ENCODE assay signal across 25 cellular contexts in the genomic region with DNA sequence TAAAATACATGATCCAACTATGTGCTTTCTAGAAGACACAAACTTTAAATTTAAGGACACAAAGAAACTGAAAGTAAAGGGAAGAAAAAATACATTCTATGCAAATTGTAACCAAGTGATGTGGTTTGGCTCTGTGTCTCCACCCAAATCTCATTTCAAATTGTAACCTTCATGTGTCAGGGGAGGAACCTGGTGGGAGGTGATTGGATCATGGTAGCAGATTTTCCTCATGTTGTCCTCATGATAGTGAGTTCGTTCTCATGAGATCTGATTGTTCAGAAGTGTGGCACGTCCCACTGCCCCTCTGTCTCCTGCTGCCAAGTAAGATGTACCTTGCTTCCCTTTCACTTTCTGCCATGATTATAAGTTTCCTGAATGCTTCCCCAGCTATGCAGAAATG. TPM values are rescaled to one million over a fixed set of nuclear protein-coding genes. Genes with fewer than 3 reads are reported as not detected.
A peak's percentile ranks its signal among the peaks of the same experiment; 100 is the strongest.
DNase-seq lines count a peak whose midpoint lies in the region; ATAC-seq, FAIRE-seq and TF ChIP-seq lines count a peak whose summit lies in the region.
"Had no signal": no experiment of that assay in that cellular context is flagged by ENCODE, and none has a peak within 500 bp of the region (broad histone marks: within the 10 kb centered on the region; RNA-seq: fewer than 3 reads in every experiment).

No MANE protein-coding gene starts in this region.

- no peak for TF ChIP-seq CTCF in activated CD8-positive, alpha-beta T cell treated with anti-CD3 and anti-CD28 coated beads for 36 hours (IDR thresholded peaks at IDR 0.05)
- no peak for TF ChIP-seq CTCF in natural killer cell (IDR thresholded peaks at IDR 0.05)

- H3K27ac Mint-ChIP-seq in activated naive CD4-positive, alpha-beta T cell treated with anti-CD3 and anti-CD28 coated beads, Interleukin-2, amount 10 ng/mL, durations not matched to agents 7 days and 5 days: peak overlapping the region; percentile 81
- H3K27ac Mint-ChIP-seq in activated CD8-positive, alpha-beta T cell treated with anti-CD3 and anti-CD28 coated beads for 36 hours: peak overlapping the region; percentile 12
- peak overlapping the region; percentile 35 to 70 for H3K27ac Mint-ChIP-seq in natural killer cell
- H3K27ac Mint-ChIP-seq: dendritic cell treated with granulocyte-macrophage colony-stimulating factor and Interleukin-4, amounts not matched to agents 40 ng/mL and 50 ng/mL, for 4 days had no signal

- CTCF ChIA-PET in activated naive CD4-positive, alpha-beta T cell treated with anti-CD3 and anti-CD28 coated beads, Interleukin-2, amount 10 ng/mL, durations not matched to agents 7 days and 5 days (lab: Charles Lee): no interaction called here
- CTCF ChIA-PET in activated CD8-positive, alpha-beta T cell treated with anti-CD3 and anti-CD28 coated beads for 36 hours (lab: Charles Lee): no interaction called here

- POLR2A ChIA-PET in activated CD8-positive, alpha-beta T cell treated with anti-CD3 and anti-CD28 coated beads for 36 hours (lab: Charles Lee): no interaction called here

- H3K9me3 ChIP-seq in KOPT-K1 (ENCODE audit: insufficient read depth, low read length, poor library complexity, severe bottlenecking): no peaks in the 10 kb centered on the region
- H3K9me3 ChIP-seq: lower lobe of right lung, sigmoid colon had no signal

- H3K9me3 Mint-ChIP-seq in activated naive CD4-positive, alpha-beta T cell treated with anti-CD3 and anti-CD28 coated beads, Interleukin-2, amount 10 ng/mL, durations not matched to agents 7 days and 5 days: peaks cover 16% of the 10 kb centered on the region
- no peaks in the 10 kb centered on the region for H3K9me3 Mint-ChIP-seq in activated CD8-positive, alpha-beta T cell treated with anti-CD3 and anti-CD28 coated beads for 36 hours
- H3K9me3 Mint-ChIP-seq in natural killer cell: peaks cover 0 to 3% of the 10 kb centered on the region in 2 donors

- FAIRE-seq in GM19239 (lab: Jason Lieb, UNC): no peak
- FAIRE-seq: islet of Langerhans had no signal

- H3K27ac ChIP-seq in KOPT-K1 (ENCODE audit: low read depth, low read length, poor library complexity, severe bottlenecking): peak overlapping the region; percentile 51
- H3K27ac ChIP-seq: GM23248, lower lobe of right lung, parathyroid adenoma, sigmoid colon had no signal

- H3K4me1 Mint-ChIP-seq in activated naive CD4-positive, alpha-beta T cell treated with anti-CD3 and anti-CD28 coated beads, Interleukin-2, amount 10 ng/mL, durations not matched to agents 7 days and 5 days: peaks cover 23% of the 10 kb centered on the region
- H3K4me1 Mint-ChIP-seq in activated CD8-positive, alpha-beta T cell treated with anti-CD3 and anti-CD28 coated beads for 36 hours (ENCODE audit: low read depth): peaks cover 9% of the 10 kb centered on the region
- peaks cover 9 to 21% of the 10 kb centered on the region in 2 donors for H3K4me1 Mint-ChIP-seq in natural killer cell

- H3K4me3 Mint-ChIP-seq in activated naive CD4-positive, alpha-beta T cell treated with anti-CD3 and anti-CD28 coated beads, Interleukin-2, amount 10 ng/mL, durations not matched to agents 7 days and 5 days: peak overlapping the region; percentile 55
- peak overlapping the region; percentile 44 for H3K4me3 Mint-ChIP-seq in activated CD8-positive, alpha-beta T cell treated with anti-CD3 and anti-CD28 coated beads for 36 hours
- H3K4me3 Mint-ChIP-seq in natural killer cell: peak overlapping the region; percentile 78
- H3K4me3 Mint-ChIP-seq: dendritic cell treated with granulocyte-macrophage colony-stimulating factor and Interleukin-4, amounts not matched to agents 40 ng/mL and 50 ng/mL, for 4 days had no signal

- peak; percentile 47 for DNase-seq in activated naive CD4-positive, alpha-beta T cell treated with anti-CD3 and anti-CD28 coated beads, Interleukin-2, amount 10 ng/mL, durations not matched to agents 7 days and 5 days
- DNase-seq in activated naive CD4-positive, alpha-beta T cell treated with Interleukin-2 at 50 U/mL for 16 hours: no peak
- peak; percentile 13 for DNase-seq in activated CD8-positive, alpha-beta T cell treated with anti-CD3 and anti-CD28 coated beads for 36 hours
- DNase-seq in natural killer cell: no peak
- no peak for DNase-seq in GM19239 (ENCODE audit: insufficient read length, low spot score)
- DNase-seq in GM19240 (ENCODE audit: insufficient read length, low spot score): no peak
- no peak for DNase-seq in middle frontal gyrus (ENCODE audit: extremely low spot score, low spot score)
- DNase-seq: activated CD4-positive, CD25-positive, alpha-beta regulatory T cell; activated CD8-positive, alpha-beta memory T cell treated with anti-CD3 and anti-CD28 coated beads, Interleukin-2, amount 50 U/mL, for 48 hours; foreskin fibroblast; GM23248; Kasumi-1; lower lobe of right lung; NCI-H69; SIG-M5; sigmoid colon; T-helper 9 cell; trophoblast cell had no signal

- peak; percentile 42 for ATAC-seq in activated CD8-positive, alpha-beta T cell treated with anti-CD3 and anti-CD28 coated beads for 36 hours
- ATAC-seq in natural killer cell: peak in 1 of 3 donors; percentile 58
- ATAC-seq: lower lobe of right lung had no signal

- peaks cover 6% of the 10 kb centered on the region for H3K36me3 Mint-ChIP-seq in activated naive CD4-positive, alpha-beta T cell treated with anti-CD3 and anti-CD28 coated beads, Interleukin-2, amount 10 ng/mL, durations not matched to agents 7 days and 5 days
- H3K36me3 Mint-ChIP-seq in activated CD8-positive, alpha-beta T cell treated with anti-CD3 and anti-CD28 coated beads for 36 hours (ENCODE audit: low read depth): no peaks in the 10 kb centered on the region
- H3K36me3 Mint-ChIP-seq in natural killer cell: peaks cover 6% of the 10 kb centered on the region

- intact Hi-C loops in activated CD8-positive, alpha-beta T cell treated with anti-CD3 and anti-CD28 coated beads for 36 hours (cut with micrococcal nuclease): no loop called here
- intact Hi-C loops in natural killer cell (cut with micrococcal nuclease): no loop called here

- peaks cover 9% of the 10 kb centered on the region for H3K27me3 Mint-ChIP-seq in activated naive CD4-positive, alpha-beta T cell treated with anti-CD3 and anti-CD28 coated beads, Interleukin-2, amount 10 ng/mL, durations not matched to agents 7 days and 5 days
- H3K27me3 Mint-ChIP-seq in activated CD8-positive, alpha-beta T cell treated with anti-CD3 and anti-CD28 coated beads for 36 hours: peaks cover 2% of the 10 kb centered on the region
- peaks cover 0 to 8% of the 10 kb centered on the region in 2 donors for H3K27me3 Mint-ChIP-seq in natural killer cell (ENCODE audit: low read depth in 2 of 2)

- H3K36me3 ChIP-seq in KOPT-K1 (ENCODE audit: insufficient read depth, low read length): no peaks in the 10 kb centered on the region
- H3K36me3 ChIP-seq: lower lobe of right lung, sigmoid colon had no signal

RNA-seq across cellular contexts. Expression of gene OR1A1, which starts 15.0 kb away (rescaled TPM):
- total RNA-seq in activated CD8-positive, alpha-beta T cell treated with anti-CD3 and anti-CD28 coated beads for 36 hours: not detected
- total RNA-seq in natural killer cell: not detected
- total RNA-seq: bronchial epithelial cell, GM23248, HT-29, lower lobe of right lung, myocyte, sigmoid colon had no signal

RNA-seq across cellular contexts. Expression of gene OR1A2, which starts 25.2 kb away (rescaled TPM):
- total RNA-seq in activated CD8-positive, alpha-beta T cell treated with anti-CD3 and anti-CD28 coated beads for 36 hours: not detected
- not detected for total RNA-seq in natural killer cell
- total RNA-seq: bronchial epithelial cell, GM23248, HT-29, lower lobe of right lung, myocyte, sigmoid colon had no signal

Comparison
In these comparisons a context has a peak if more than half of its experiments do, and no peak if none do; other contexts are left out.
1. DNase-seq: peak in activated naive CD4-positive, alpha-beta T cell treated with anti-CD3 and anti-CD28 coated beads, Interleukin-2, amount 10 ng/mL, durations not matched to agents 7 days and 5 days (single experiment) and activated CD8-positive, alpha-beta T cell treated with anti-CD3 and anti-CD28 coated beads for 36 hours (single experiment); none in activated naive CD4-positive, alpha-beta T cell treated with Interleukin-2 at 50 U/mL for 16 hours (single experiment), natural killer cell (single experiment), GM19239 (single experiment), GM19240 (single experiment) and middle frontal gyrus (single experiment).
2. H3K27ac Mint-ChIP-seq: peak in every context shown above with its lines; median percentile 81 in activated naive CD4-positive, alpha-beta T cell treated with anti-CD3 and anti-CD28 coated beads, Interleukin-2, amount 10 ng/mL, durations not matched to agents 7 days and 5 days; 52 in natural killer cell; 12 in activated CD8-positive, alpha-beta T cell treated with anti-CD3 and anti-CD28 coated beads for 36 hours.
3. Peak in every context shown above with its lines, with median percentiles within 50 percentile points of each other: H3K4me3 Mint-ChIP-seq.